In genomic region chr20:33532753-33533459, GRCh38 we compare ENCODE assay signal across 17 cellular contexts. TPM values are rescaled to one million over a fixed set of nuclear protein-coding genes. Genes with fewer than 3 reads are reported as not detected.
A peak's percentile ranks its signal among the peaks of the same experiment; 100 is the strongest.
DNase-seq lines count a peak whose midpoint lies in the region; ATAC-seq and TF ChIP-seq lines count a peak whose summit lies in the region.
"Had no signal": no experiment of that assay in that cellular context is flagged by ENCODE, and none has a peak within 500 bp of the region (broad histone marks: within the 10 kb centered on the region; RNA-seq: fewer than 3 reads in every experiment).

No MANE protein-coding gene starts in this region.

- H3K4me1 ChIP-seq in heart right ventricle (peaks cover 7 to 34% (median 23%) of the 10 kb centered on the region in 9 donors), rectal smooth muscle tissue (ENCODE audit: control insufficient read depth, insufficient read depth, low read length) (peaks cover 20% of the 10 kb centered on the region)

- peaks cover 31 to 32% (median 31%) of the 10 kb centered on the region in 3 donors for H3K4me1 Mint-ChIP-seq in T-cell
- H3K4me1 Mint-ChIP-seq in effector memory CD8-positive, alpha-beta T cell (ENCODE audit: low read depth in 2 of 2): peaks cover 11 to 37% of the 10 kb centered on the region in 2 donors
- H3K4me1 Mint-ChIP-seq in activated CD4-positive, alpha-beta memory T cell treated with anti-CD3 and anti-CD28 coated beads for 36 hours (ENCODE audit: low read depth): peaks cover 20% of the 10 kb centered on the region

- CTCF ChIA-PET in T-cell (lab: Charles Lee): interaction anchor here in 1 of 2 donors (0.6 kb wide), 1 partner anchor 253 kb away, joined by 5 read pairs; no protein-coding TSS in a partner anchor
- CTCF ChIA-PET in activated CD4-positive, alpha-beta memory T cell treated with anti-CD3 and anti-CD28 coated beads for 36 hours (lab: Charles Lee): no interaction called here

- H3K9ac ChIP-seq in rectal smooth muscle tissue (ENCODE audit: low read length): no peak overlapping the region

- WGBS in heart right ventricle, 2 donors: 35 to 36% methylated on average over 2 of the region's 2 CpGs

- no peak for TF ChIP-seq CTCF in heart right ventricle (IDR thresholded peaks at IDR 0.05)

- POLR2A ChIA-PET in T-cell (lab: Charles Lee): interaction anchor here in 1 of 2 donors (0.6 kb wide), 1 partner anchor 30 kb away, joined by 8 read pairs; no protein-coding TSS in a partner anchor
- POLR2A ChIA-PET in activated CD4-positive, alpha-beta memory T cell treated with anti-CD3 and anti-CD28 coated beads for 36 hours (lab: Charles Lee): no interaction called here

- no peak overlapping the region for H3K4me3 Mint-ChIP-seq in T-cell
- no peak overlapping the region for H3K4me3 Mint-ChIP-seq in effector memory CD8-positive, alpha-beta T cell
- H3K4me3 Mint-ChIP-seq in activated CD4-positive, alpha-beta memory T cell treated with anti-CD3 and anti-CD28 coated beads for 36 hours: no peak overlapping the region
- H3K4me3 Mint-ChIP-seq: neural crest cell had no signal

- intact Hi-C loops in heart right ventricle (cut with DNase I): no loop called here
- intact Hi-C loops in activated CD4-positive, alpha-beta memory T cell treated with anti-CD3 and anti-CD28 coated beads for 36 hours (cut with micrococcal nuclease): no loop called here

- H3K9me3 ChIP-seq in heart right ventricle: no peaks in the 10 kb centered on the region
- H3K9me3 ChIP-seq: esophagus squamous epithelium had no signal

- H3K9me3 Mint-ChIP-seq in T-cell: no peaks in the 10 kb centered on the region
- no peaks in the 10 kb centered on the region for H3K9me3 Mint-ChIP-seq in effector memory CD8-positive, alpha-beta T cell
- no peaks in the 10 kb centered on the region for H3K9me3 Mint-ChIP-seq in activated CD4-positive, alpha-beta memory T cell treated with anti-CD3 and anti-CD28 coated beads for 36 hours

- H3K27me3 Mint-ChIP-seq in T-cell: no peaks in the 10 kb centered on the region
- no peaks in the 10 kb centered on the region for H3K27me3 Mint-ChIP-seq in effector memory CD8-positive, alpha-beta T cell
- no peaks in the 10 kb centered on the region for H3K27me3 Mint-ChIP-seq in activated CD4-positive, alpha-beta memory T cell treated with anti-CD3 and anti-CD28 coated beads for 36 hours

- H3K27ac ChIP-seq in heart right ventricle (peak overlapping the region in 2 of 10 donors; percentile 4 to 16), rectal smooth muscle tissue (ENCODE audit: low read depth, low read length) (peak overlapping the region; percentile 16)
- H3K27ac ChIP-seq: esophagus squamous epithelium had no signal

- no peaks in the 10 kb centered on the region for H3K27me3 ChIP-seq in heart right ventricle
- no peaks in the 10 kb centered on the region for H3K27me3 ChIP-seq in rectal smooth muscle tissue (ENCODE audit: control insufficient read depth, insufficient read depth, low read length)
- H3K27me3 ChIP-seq: esophagus squamous epithelium had no signal

- DNase-seq in DMS53 (lab: John Stamatoyannopoulos, UW) (peak; percentile 32), DMS53 treated with DMSO at 0.1 percent for 48 hours (lab: John Stamatoyannopoulos, UW; ENCODE audit: unreplicated experiment) (no peak), T-cell (no peak), heart right ventricle (no peak)
- no peak for DNase-seq in effector memory CD8-positive, alpha-beta T cell
- DNase-seq in activated CD4-positive, alpha-beta memory T cell treated with anti-CD3 and anti-CD28 coated beads for 36 hours: no peak
- DNase-seq: 8988T; activated CD8-positive, alpha-beta memory T cell treated with anti-CD3 and anti-CD28 coated beads for 24 hours; activated effector memory CD4-positive, alpha-beta T cell treated with Interleukin-2 at 50 U/mL for 16 hours; esophagus squamous epithelium; Kasumi-1; NCI-H1417; NCI-H2227 treated with DMSO at 0.1 percent for 48 hours; stimulated activated CD4-positive, alpha-beta T cell treated with anti-CD3 and anti-CD28 coated beads, Interleukin-1b, Interleukin-23, amount 100 ng/mL, for 48 hours had no signal

- no peak overlapping the region for H3K4me3 ChIP-seq in heart right ventricle
- H3K4me3 ChIP-seq in rectal smooth muscle tissue (ENCODE audit: low read length): no peak overlapping the region
- H3K4me3 ChIP-seq: esophagus squamous epithelium had no signal

- H3K36me3 Mint-ChIP-seq in T-cell: peaks cover 18% of the 10 kb centered on the region
- H3K36me3 Mint-ChIP-seq in effector memory CD8-positive, alpha-beta T cell (ENCODE audit: insufficient read depth): peaks cover 6% of the 10 kb centered on the region
- peaks cover 4% of the 10 kb centered on the region for H3K36me3 Mint-ChIP-seq in activated CD4-positive, alpha-beta memory T cell treated with anti-CD3 and anti-CD28 coated beads for 36 hours

- H3K36me3 ChIP-seq in heart right ventricle (no peaks in the 10 kb centered on the region), rectal smooth muscle tissue (ENCODE audit: control insufficient read depth, insufficient read depth, low read length) (no peaks in the 10 kb centered on the region)

- ATAC-seq in T-cell (replicated peaks in 1 of 4) (no peak), heart right ventricle (peak in 6 of 8 donors; percentile 58 to 72 (median 68)), GM21825 (IDR thresholded peaks at IDR 0.05; ENCODE audit: unreplicated experiment) (no peak)
- ATAC-seq in effector memory CD8-positive, alpha-beta T cell (replicated peaks): no peak

- H3K27ac Mint-ChIP-seq in T-cell: peak overlapping the region; percentile 1 to 55
- H3K27ac Mint-ChIP-seq in effector memory CD8-positive, alpha-beta T cell: peak overlapping the region in 1 of 2 donors; percentile 72
- H3K27ac Mint-ChIP-seq in activated CD4-positive, alpha-beta memory T cell treated with anti-CD3 and anti-CD28 coated beads for 36 hours: no peak overlapping the region

RNA-seq across cellular contexts. Expression of gene CBFA2T2, which starts 43.0 kb away (rescaled TPM):
- total RNA-seq in T-cell (10 to 100 TPM; 25.2 to 34.2 (median 31.0) TPM), heart right ventricle (10 to 100 TPM in 8 of 10 donors, 1 to 10 TPM in 2; 8.5 to 13.3 (median 11.5) TPM)
- 1 to 10 TPM; 3.5 to 8.0 TPM for polyA plus RNA-seq in heart right ventricle
- total RNA-seq in activated CD4-positive, alpha-beta memory T cell treated with anti-CD3 and anti-CD28 coated beads for 36 hours: 10 to 100 TPM; 10.9 to 12.9 TPM

Comparison
In these comparisons a context has a peak if more than half of its experiments do, and no peak if none do; other contexts are left out.
1. ATAC-seq: peak in heart right ventricle (6 of 8); none in T-cell (0 of 4), effector memory CD8-positive, alpha-beta T cell (single experiment) and GM21825 (single experiment).